Comparison of ENCODE assay signal across 12 cellular contexts in genomic region chr10:112957589-112958202, GRCh38. TPM values are rescaled to one million over a fixed set of nuclear protein-coding genes. Genes with fewer than 3 reads are reported as not detected.
DNase-seq lines count a peak whose midpoint lies in the region; ATAC-seq and TF ChIP-seq lines count a peak whose summit lies in the region.
"Had no signal": no experiment of that assay in that cellular context is flagged by ENCODE, and none has a peak within 500 bp of the region (broad histone marks: within the 10 kb centered on the region; RNA-seq: fewer than 3 reads in every experiment).

No MANE protein-coding gene starts in this region.

- ATAC-seq in left colon (peak; percentile 6), HG03354 (IDR thresholded peaks at IDR 0.05; ENCODE audit: poor library complexity, severe bottlenecking, unreplicated experiment) (no peak)

- no peak overlapping the region for H3K4me3 ChIP-seq in prostate gland

- H3K9me3 Mint-ChIP-seq in brain (no peaks in the 10 kb centered on the region), type B pancreatic cell (no peaks in the 10 kb centered on the region)

- intact Hi-C loops in left colon (cut with DNase I, micrococcal nuclease) = loop anchor here (10.0 kb wide), 2 partner anchors 137 to 167 kb away; no protein-coding TSS in a partner anchor
- intact Hi-C loops in prostate gland (cut with DNase I) = loop anchor here (5.0 to 10.0 kb wide), 2 partner anchors 50 to 397 kb away; no protein-coding TSS in a partner anchor

- H3K27me3 Mint-ChIP-seq in brain (peaks cover 33% of the 10 kb centered on the region), type B pancreatic cell (no peaks in the 10 kb centered on the region)

- H3K27me3 ChIP-seq in prostate gland (replicated peaks; ENCODE audit: insufficient read depth) = no peaks in the 10 kb centered on the region

- no peak for TF ChIP-seq POLR2A in prostate gland (IDR thresholded peaks at IDR 0.05)

- H3K9me3 ChIP-seq in prostate gland = no peaks in the 10 kb centered on the region

- H3K4me3 Mint-ChIP-seq in brain (peak overlapping the region; percentile 86 to 96 (median 92)), type B pancreatic cell (peak overlapping the region; percentile 46)

- DNase-seq in NOMO-1 treated with DMSO at 0.1 percent for 48 hours (lab: John Stamatoyannopoulos, UW; ENCODE audit: unreplicated experiment) (peak; percentile 23), NOMO-1 (lab: John Stamatoyannopoulos, UW; ENCODE audit: unreplicated experiment in 2 of 2) (no peak), left colon (no peak), type B pancreatic cell (ENCODE audit: extremely low spot score, unreplicated experiment) (no peak), Kasumi-1 (lab: John Stamatoyannopoulos, UW) (no peak), prostate gland (ENCODE audit: low spot score) (no peak)
- DNase-seq: amygdala; NCI-H2081; stimulated activated CD4-positive, alpha-beta T cell treated with anti-CD3 and anti-CD28 coated beads, Interleukin-1b, Interleukin-23, amount 100 ng/mL, for 48 hours; stimulated activated naive CD4-positive, alpha-beta T cell treated with Interleukin-2 at 50 U/mL for 16 hours had no signal

- H3K36me3 Mint-ChIP-seq in brain (peaks cover 5% of the 10 kb centered on the region), type B pancreatic cell (peaks cover 26% of the 10 kb centered on the region)

- 83% methylated on average over 9 of the region's 9 CpGs for WGBS in prostate gland

- no peak overlapping the region for H3K27ac ChIP-seq in prostate gland

- peaks cover 89% of the 10 kb centered on the region for H3K4me1 Mint-ChIP-seq in brain
- H3K4me1 Mint-ChIP-seq in type B pancreatic cell (ENCODE audit: unreplicated experiment) = peaks cover 84% of the 10 kb centered on the region

- H3K27ac Mint-ChIP-seq in brain (peak overlapping the region; percentile 5 to 98 (median 23)), type B pancreatic cell (peak overlapping the region; percentile 29)

- no peaks in the 10 kb centered on the region for H3K36me3 ChIP-seq in prostate gland

- TF ChIP-seq CTCF in brain (conservative IDR thresholded peaks at IDR 0.05) (no peak), type B pancreatic cell (conservative IDR thresholded peaks at IDR 0.05) (no peak), prostate gland (IDR thresholded peaks at IDR 0.05) (no peak)

- peaks cover 18% of the 10 kb centered on the region for H3K4me1 ChIP-seq in prostate gland (replicated peaks)

RNA-seq across cellular contexts. Expression of gene TCF7L2, which starts 7.6 kb away (rescaled TPM):
- polyA plus RNA-seq in brain (ENCODE audit: insufficient read depth, low read depth, low replicate concordance) = 6.1 TPM
- total RNA-seq in left colon = 100 to 1,000 TPM; 114 to 118 TPM
- 25.1 and 39.7 TPM in 2 replicates for total RNA-seq in type B pancreatic cell (ENCODE audit: low replicate concordance)
- total RNA-seq in prostate gland = 10 to 100 TPM in 1 of 2 donors, 1 to 10 TPM in 1; 9.8 to 29.8 TPM
